Comparison of ENCODE assay signal across 32 cellular contexts in genomic region chr14:100674897-100675618, GRCh38. TPM values are rescaled to one million over a fixed set of nuclear protein-coding genes. Genes with fewer than 3 reads are reported as not detected.
A peak's percentile ranks its signal among the peaks of the same experiment; 100 is the strongest.
DNase-seq lines count a peak whose midpoint lies in the region; ATAC-seq and TF ChIP-seq lines count a peak whose summit lies in the region.
"Had no signal": no experiment of that assay in that cellular context is flagged by ENCODE, and none has a peak within 500 bp of the region (broad histone marks: within the 10 kb centered on the region; RNA-seq: fewer than 3 reads in every experiment).

No MANE protein-coding gene starts in this region.

- H3K4me3 ChIP-seq in HAP-1, result no peak overlapping the region
- H3K4me3 ChIP-seq: ascending aorta; BLaER1 treated with 17β-estradiol and CSF1 and Interleukin-3, amounts not matched to agents 10 nM and 100 nM; cardiac muscle cell; colonic mucosa; gastrocnemius medialis; lower lobe of right lung; MG63; pancreas; smooth muscle cell; stomach; vagina had no signal

- ATAC-seq in SK-N-SH treated with all-trans-retinoic acid at 6 μM for 48 hours (no peak), HG03135 (IDR thresholded peaks at IDR 0.05; ENCODE audit: unreplicated experiment) (no peak)
- ATAC-seq: gastrocnemius medialis; lower lobe of right lung; naive thymus-derived CD8-positive, alpha-beta T cell; pancreas; T-cell had no signal

- in situ Hi-C loops in HAP-1 (cut with MboI; ENCODE audit: low sequenced_read_pairs), result loop anchor here (25.0 kb wide), 1 partner anchor 962 kb away; no protein-coding TSS in a partner anchor

- peaks cover 85% of the 10 kb centered on the region for H3K4me1 Mint-ChIP-seq in nephron progenitor cell
- H3K4me1 Mint-ChIP-seq in activated CD4-positive, alpha-beta memory T cell treated with anti-CD3 and anti-CD28 coated beads, Interleukin-2, amount 10 ng/mL, durations not matched to agents 7 days and 5 days, result no peaks in the 10 kb centered on the region
- H3K4me1 Mint-ChIP-seq: activated naive CD8-positive, alpha-beta T cell treated with anti-CD3 and anti-CD28 coated beads, Interleukin-2, amount 10 ng/mL, durations not matched to agents 7 days and 5 days had no signal

- peak; percentile 54 for DNase-seq in COR-L47 (lab: John Stamatoyannopoulos, UW)
- DNase-seq in NCI-H1417 treated with DMSO at 0.1 percent for 48 hours (lab: John Stamatoyannopoulos, UW), result peak; percentile 71
- no peak for DNase-seq in nephron progenitor cell
- no peak for DNase-seq in activated CD4-positive, alpha-beta memory T cell treated with anti-CD3 and anti-CD28 coated beads, Interleukin-2, amount 10 ng/mL, durations not matched to agents 7 days and 5 days
- no peak for DNase-seq in HAP-1 (ENCODE audit: low spot score in 2 of 2)
- DNase-seq: activated CD4-positive, alpha-beta T cell treated with anti-CD3 and anti-CD28 coated beads, Interleukin-2, amount 50 U/mL, for 4 hours; activated gamma-delta T cell treated with Interleukin-2 at 50 U/mL for 16 hours; activated naive CD8-positive, alpha-beta T cell treated with anti-CD3 and anti-CD28 coated beads, Interleukin-2, amount 10 ng/mL, durations not matched to agents 7 days and 5 days; activated T-cell treated with anti-CD3 and anti-CD28 coated beads, Interleukin-2, amount 50 U/mL, for 48 hours; colonic mucosa; effector CD4-positive, alpha-beta T cell; gastrocnemius medialis; KG1; lower lobe of right lung; MG63; naive thymus-derived CD8-positive, alpha-beta T cell; NCI-H1436; NCI-H510A; stimulated activated CD8-positive, alpha-beta memory T cell treated with anti-CD3 and anti-CD28 coated beads, Interleukin-4, amount 100 ng/mL, for 48 hours; stomach; T-cell had no signal

- POLR2A ChIA-PET in activated CD4-positive, alpha-beta memory T cell treated with anti-CD3 and anti-CD28 coated beads, Interleukin-2, amount 10 ng/mL, durations not matched to agents 7 days and 5 days (lab: Charles Lee), result no interaction called here

- CTCF ChIA-PET in activated CD4-positive, alpha-beta memory T cell treated with anti-CD3 and anti-CD28 coated beads, Interleukin-2, amount 10 ng/mL, durations not matched to agents 7 days and 5 days (lab: Charles Lee), result no interaction called here

- peak overlapping the region; percentile 16 for H3K27ac Mint-ChIP-seq in nephron progenitor cell
- no peak overlapping the region for H3K27ac Mint-ChIP-seq in activated CD4-positive, alpha-beta memory T cell treated with anti-CD3 and anti-CD28 coated beads, Interleukin-2, amount 10 ng/mL, durations not matched to agents 7 days and 5 days
- H3K27ac Mint-ChIP-seq: activated naive CD8-positive, alpha-beta T cell treated with anti-CD3 and anti-CD28 coated beads, Interleukin-2, amount 10 ng/mL, durations not matched to agents 7 days and 5 days; T-cell had no signal

- peaks cover 14% of the 10 kb centered on the region for H3K27me3 Mint-ChIP-seq in nephron progenitor cell (ENCODE audit: low read depth, poor library complexity)
- peaks cover 35% of the 10 kb centered on the region for H3K27me3 Mint-ChIP-seq in activated CD4-positive, alpha-beta memory T cell treated with anti-CD3 and anti-CD28 coated beads, Interleukin-2, amount 10 ng/mL, durations not matched to agents 7 days and 5 days

- H3K36me3 ChIP-seq in HAP-1 (replicated peaks), result no peaks in the 10 kb centered on the region
- H3K36me3 ChIP-seq: ascending aorta; BLaER1 treated with 17β-estradiol and CSF1 and Interleukin-3, amounts not matched to agents 10 nM and 100 nM; cardiac muscle cell; colonic mucosa; gastrocnemius medialis; lower lobe of right lung; MG63; pancreas; stomach; vagina had no signal

- H3K9me3 Mint-ChIP-seq in nephron progenitor cell, result no peaks in the 10 kb centered on the region
- H3K9me3 Mint-ChIP-seq in activated CD4-positive, alpha-beta memory T cell treated with anti-CD3 and anti-CD28 coated beads, Interleukin-2, amount 10 ng/mL, durations not matched to agents 7 days and 5 days, result no peaks in the 10 kb centered on the region
- H3K9me3 Mint-ChIP-seq: activated naive CD8-positive, alpha-beta T cell treated with anti-CD3 and anti-CD28 coated beads, Interleukin-2, amount 10 ng/mL, durations not matched to agents 7 days and 5 days; naive thymus-derived CD8-positive, alpha-beta T cell; T-cell had no signal

- H3K4me3 Mint-ChIP-seq in nephron progenitor cell, result peak overlapping the region; percentile 41
- no peak overlapping the region for H3K4me3 Mint-ChIP-seq in activated CD4-positive, alpha-beta memory T cell treated with anti-CD3 and anti-CD28 coated beads, Interleukin-2, amount 10 ng/mL, durations not matched to agents 7 days and 5 days
- H3K4me3 Mint-ChIP-seq: activated naive CD8-positive, alpha-beta T cell treated with anti-CD3 and anti-CD28 coated beads, Interleukin-2, amount 10 ng/mL, durations not matched to agents 7 days and 5 days; naive thymus-derived CD8-positive, alpha-beta T cell; T-cell had no signal

- 0 out of 2 replicates have a peak, but pooled peaks cover 3% of the 10 kb centered on the region for H3K4me1 ChIP-seq in HAP-1
- H3K4me1 ChIP-seq: ascending aorta had no signal

- no peaks in the 10 kb centered on the region for H3K36me3 Mint-ChIP-seq in nephron progenitor cell (ENCODE audit: low read depth)
- H3K36me3 Mint-ChIP-seq in activated CD4-positive, alpha-beta memory T cell treated with anti-CD3 and anti-CD28 coated beads, Interleukin-2, amount 10 ng/mL, durations not matched to agents 7 days and 5 days (ENCODE audit: low read depth), result no peaks in the 10 kb centered on the region
- H3K36me3 Mint-ChIP-seq: activated naive CD8-positive, alpha-beta T cell treated with anti-CD3 and anti-CD28 coated beads, Interleukin-2, amount 10 ng/mL, durations not matched to agents 7 days and 5 days; naive thymus-derived CD8-positive, alpha-beta T cell; T-cell had no signal

- H3K9me3 ChIP-seq in HAP-1, result no peaks in the 10 kb centered on the region
- H3K9me3 ChIP-seq: ascending aorta; BLaER1 treated with 17β-estradiol and CSF1 and Interleukin-3, amounts not matched to agents 10 nM and 100 nM; colonic mucosa; gastrocnemius medialis; lower lobe of right lung; MG63; pancreas; stomach; vagina had no signal

- TF ChIP-seq CTCF in nephron progenitor cell (IDR thresholded peaks at IDR 0.05), result no peak

- no peaks in the 10 kb centered on the region for H3K27me3 ChIP-seq in HAP-1 (ENCODE audit: low read depth)
- H3K27me3 ChIP-seq: ascending aorta, cardiac muscle cell, colonic mucosa, MG63, vagina had no signal

TF ChIP-seq in SK-N-SH treated with all-trans-retinoic acid at 6 μM for 48 hours, 23 proteins besides CTCF, POLR2A, EP300 and RAD21:
- 0 out of 2 replicates have a peak, but pooled peaks have one; percentile 12 for TF ChIP-seq TCF4 (CRISPR knock-in tag; IDR thresholded peaks at IDR 0.05; ENCODE audit: borderline replicate concordance)
- TF ChIP-seq ESRRG (CRISPR knock-in tag; IDR thresholded peaks at IDR 0.05), result no peak

RNA-seq across cellular contexts. Expression of gene DLK1, which starts 51.6 kb away (rescaled TPM):
- total RNA-seq in activated CD4-positive, alpha-beta memory T cell treated with anti-CD3 and anti-CD28 coated beads, Interleukin-2, amount 10 ng/mL, durations not matched to agents 7 days and 5 days, result not detected
- total RNA-seq: activated naive CD8-positive, alpha-beta T cell treated with anti-CD3 and anti-CD28 coated beads, Interleukin-2, amount 10 ng/mL, durations not matched to agents 7 days and 5 days; fibroblast of lung; H4; lower lobe of right lung; mononuclear cell; naive thymus-derived CD8-positive, alpha-beta T cell had no signal

Comparison
In these comparisons a context has a peak if more than half of its experiments do, and no peak if none do; other contexts are left out.
1. DNase-seq: peak in COR-L47 (single experiment) and NCI-H1417 treated with DMSO at 0.1 percent for 48 hours (single experiment); none in nephron progenitor cell (single experiment), activated CD4-positive, alpha-beta memory T cell treated with anti-CD3 and anti-CD28 coated beads, Interleukin-2, amount 10 ng/mL, durations not matched to agents 7 days and 5 days (single experiment) and HAP-1 (0 of 2).